In genomic region chr1:229374485-229374884, GRCh38 we compare ENCODE assay signal across 35 cellular contexts. TPM values are rescaled to one million over a fixed set of nuclear protein-coding genes. Genes with fewer than 3 reads are reported as not detected.
"Had no signal": no experiment of that assay in that cellular context is flagged by ENCODE, and none has a peak within 500 bp of the region (broad histone marks: within the 10 kb centered on the region; RNA-seq: fewer than 3 reads in every experiment).

No MANE protein-coding gene starts in this region.

- H3K4me3 ChIP-seq: adrenal gland, body of pancreas, esophagus muscularis mucosa, gastrocnemius medialis, heart left ventricle had no signal

- H3K9me3 ChIP-seq: adrenal gland, body of pancreas, esophagus muscularis mucosa, gastrocnemius medialis, heart left ventricle had no signal

- H3K4me1 ChIP-seq: adrenal gland, body of pancreas, esophagus muscularis mucosa had no signal

- H3K36me3 ChIP-seq: adrenal gland, esophagus muscularis mucosa, gastrocnemius medialis, heart left ventricle, WERI-Rb-1 had no signal

- H3K27me3 ChIP-seq: adrenal gland, body of pancreas, foreskin keratinocyte, gastrocnemius medialis, heart left ventricle had no signal

- H3K4me3 Mint-ChIP-seq: activated B cell treated with CpG ODN at 0.5 μM for 24 hours; activated CD4-positive, alpha-beta memory T cell treated with anti-CD3 and anti-CD28 coated beads for 36 hours; activated CD4-positive, alpha-beta T cell treated with anti-CD3 and anti-CD28 coated beads, Interleukin-2, amount 10 ng/mL, durations not matched to agents 24 days and 14 days; activated CD8-positive, alpha-beta memory T cell treated with anti-CD3 and anti-CD28 coated beads, Interleukin-2, amount 10 ng/mL, durations not matched to agents 7 days and 5 days; activated CD8-positive, alpha-beta T cell treated with anti-CD3 and anti-CD28 coated beads, Interleukin-2, amount 10 ng/mL, durations not matched to agents 7 days and 5 days; activated naive CD4-positive, alpha-beta T cell treated with anti-CD3 and anti-CD28 coated beads, Interleukin-2, amount 50 U/mL, for 24 hours; activated naive CD8-positive, alpha-beta T cell treated with anti-CD3 and anti-CD28 coated beads for 36 hours; activated naive CD8-positive, alpha-beta T cell treated with anti-CD3 and anti-CD28 coated beads, Interleukin-2, amount 50 U/mL, for 24 hours; activated T-cell treated with anti-CD3 and anti-CD28 coated beads, Interleukin-2, amount 50 U/mL, for 24 hours; activated T-cell treated with anti-CD3 and anti-CD28 coated beads, Interleukin-2, amount 50 U/mL, for 72 hours; effector memory CD8-positive, alpha-beta T cell; T-helper 17 cell; T-helper 2 cell treated with Interferon-gamma antibody and Interleukin-4, amounts not matched to agents 5 μg/mL and 100 μg/mL, for 36 hours had no signal

- ATAC-seq: activated CD4-positive, CD25-positive, alpha-beta regulatory T cell treated with anti-CD3 and anti-CD28 coated beads, Interleukin-2, amount 50 U/mL, for 24 hours; activated CD8-positive, alpha-beta memory T cell treated with anti-CD3 and anti-CD28 coated beads, Interleukin-2, amount 10 ng/mL, durations not matched to agents 7 days and 5 days; activated CD8-positive, alpha-beta T cell treated with anti-CD3 and anti-CD28 coated beads, Interleukin-2, amount 10 ng/mL, durations not matched to agents 7 days and 5 days; activated naive CD8-positive, alpha-beta T cell treated with anti-CD3 and anti-CD28 coated beads, Interleukin-2, amount 50 U/mL, for 24 hours; activated T-cell treated with anti-CD3 and anti-CD28 coated beads, Interleukin-2, amount 50 U/mL, for 72 hours; body of pancreas; effector memory CD8-positive, alpha-beta T cell; foreskin keratinocyte; gastrocnemius medialis; heart left ventricle; T-helper 17 cell had no signal

- H3K36me3 Mint-ChIP-seq: activated CD4-positive, alpha-beta memory T cell treated with anti-CD3 and anti-CD28 coated beads for 36 hours; activated CD8-positive, alpha-beta memory T cell treated with anti-CD3 and anti-CD28 coated beads, Interleukin-2, amount 10 ng/mL, durations not matched to agents 7 days and 5 days; activated naive CD4-positive, alpha-beta T cell treated with anti-CD3 and anti-CD28 coated beads, Interleukin-2, amount 50 U/mL, for 24 hours; activated naive CD8-positive, alpha-beta T cell treated with anti-CD3 and anti-CD28 coated beads for 36 hours had no signal

- DNase-seq: activated B cell treated with CpG ODN at 0.5 μM for 24 hours; activated CD4-positive, alpha-beta memory T cell treated with anti-CD3 and anti-CD28 coated beads for 36 hours; activated CD4-positive, alpha-beta T cell treated with anti-CD3 and anti-CD28 coated beads, Interleukin-2, amount 10 ng/mL, durations not matched to agents 24 days and 14 days; activated CD8-positive, alpha-beta memory T cell treated with anti-CD3 and anti-CD28 coated beads, Interleukin-2, amount 10 ng/mL, durations not matched to agents 7 days and 5 days; activated CD8-positive, alpha-beta memory T cell treated with anti-CD3 and anti-CD28 coated beads, Interleukin-2, amount 50 U/mL, for 4 hours; activated CD8-positive, alpha-beta T cell treated with anti-CD3 and anti-CD28 coated beads, Interleukin-2, amount 10 ng/mL, durations not matched to agents 7 days and 5 days; activated gamma-delta T cell; activated naive CD4-positive, alpha-beta T cell; activated naive CD8-positive, alpha-beta T cell treated with anti-CD3 and anti-CD28 coated beads for 36 hours; activated naive CD8-positive, alpha-beta T cell treated with anti-CD3 and anti-CD28 coated beads, Interleukin-2, amount 50 U/mL, for 24 hours; activated T-cell treated with anti-CD3 and anti-CD28 coated beads, Interleukin-2, amount 50 U/mL, for 24 hours; activated T-cell treated with anti-CD3 and anti-CD28 coated beads, Interleukin-2, amount 50 U/mL, for 72 hours; adrenal gland; amygdala; aorta; body of pancreas; caudate nucleus; cortex of kidney; dermis blood vessel endothelial cell; effector CD4-positive, alpha-beta T cell; effector memory CD8-positive, alpha-beta T cell; erythroblast; foreskin keratinocyte; gastrocnemius medialis; glutamatergic neuron; heart left ventricle; T-helper 1 cell; T-helper 17 cell; T1000; WERI-Rb-1 had no signal

- H3K27ac ChIP-seq: adrenal gland, body of pancreas, esophagus muscularis mucosa, foreskin keratinocyte, gastrocnemius medialis, heart left ventricle, WERI-Rb-1 had no signal

- H3K9me3 Mint-ChIP-seq: activated B cell treated with CpG ODN at 0.5 μM for 24 hours; activated CD4-positive, alpha-beta memory T cell treated with anti-CD3 and anti-CD28 coated beads for 36 hours; activated CD4-positive, alpha-beta T cell treated with anti-CD3 and anti-CD28 coated beads, Interleukin-2, amount 10 ng/mL, durations not matched to agents 24 days and 14 days; activated naive CD4-positive, alpha-beta T cell treated with anti-CD3 and anti-CD28 coated beads, Interleukin-2, amount 50 U/mL, for 24 hours; activated naive CD8-positive, alpha-beta T cell treated with anti-CD3 and anti-CD28 coated beads for 36 hours; activated naive CD8-positive, alpha-beta T cell treated with anti-CD3 and anti-CD28 coated beads, Interleukin-2, amount 50 U/mL, for 24 hours; activated T-cell treated with anti-CD3 and anti-CD28 coated beads, Interleukin-2, amount 50 U/mL, for 24 hours; activated T-cell treated with anti-CD3 and anti-CD28 coated beads, Interleukin-2, amount 50 U/mL, for 72 hours; effector memory CD8-positive, alpha-beta T cell; T-helper 2 cell treated with Interferon-gamma antibody and Interleukin-4, amounts not matched to agents 5 μg/mL and 100 μg/mL, for 36 hours had no signal

- H3K27ac Mint-ChIP-seq: activated B cell treated with CpG ODN at 0.5 μM for 24 hours; activated CD4-positive, alpha-beta memory T cell treated with anti-CD3 and anti-CD28 coated beads for 36 hours; activated CD4-positive, alpha-beta T cell treated with anti-CD3 and anti-CD28 coated beads, Interleukin-2, amount 10 ng/mL, durations not matched to agents 24 days and 14 days; activated CD8-positive, alpha-beta memory T cell treated with anti-CD3 and anti-CD28 coated beads, Interleukin-2, amount 10 ng/mL, durations not matched to agents 7 days and 5 days; activated CD8-positive, alpha-beta T cell treated with anti-CD3 and anti-CD28 coated beads, Interleukin-2, amount 10 ng/mL, durations not matched to agents 7 days and 5 days; activated naive CD4-positive, alpha-beta T cell treated with anti-CD3 and anti-CD28 coated beads, Interleukin-2, amount 50 U/mL, for 24 hours; activated naive CD8-positive, alpha-beta T cell treated with anti-CD3 and anti-CD28 coated beads for 36 hours; activated naive CD8-positive, alpha-beta T cell treated with anti-CD3 and anti-CD28 coated beads, Interleukin-2, amount 50 U/mL, for 24 hours; activated T-cell treated with anti-CD3 and anti-CD28 coated beads, Interleukin-2, amount 50 U/mL, for 24 hours; activated T-cell treated with anti-CD3 and anti-CD28 coated beads, Interleukin-2, amount 50 U/mL, for 72 hours; effector memory CD8-positive, alpha-beta T cell; T-helper 17 cell; T-helper 2 cell treated with Interferon-gamma antibody and Interleukin-4, amounts not matched to agents 5 μg/mL and 100 μg/mL, for 36 hours had no signal

- H3K4me1 Mint-ChIP-seq: activated CD4-positive, alpha-beta T cell treated with anti-CD3 and anti-CD28 coated beads, Interleukin-2, amount 10 ng/mL, durations not matched to agents 24 days and 14 days; activated CD8-positive, alpha-beta memory T cell treated with anti-CD3 and anti-CD28 coated beads, Interleukin-2, amount 10 ng/mL, durations not matched to agents 7 days and 5 days; activated naive CD4-positive, alpha-beta T cell treated with anti-CD3 and anti-CD28 coated beads, Interleukin-2, amount 50 U/mL, for 24 hours; activated naive CD8-positive, alpha-beta T cell treated with anti-CD3 and anti-CD28 coated beads, Interleukin-2, amount 50 U/mL, for 24 hours had no signal

RNA-seq across cellular contexts. Expression of gene ACTA1, which starts 59.4 kb away (rescaled TPM):
- total RNA-seq: activated CD4-positive, alpha-beta memory T cell treated with anti-CD3 and anti-CD28 coated beads for 36 hours; activated CD4-positive, alpha-beta T cell treated with anti-CD3 and anti-CD28 coated beads, Interleukin-2, amount 10 ng/mL, durations not matched to agents 24 days and 14 days; activated CD8-positive, alpha-beta memory T cell treated with anti-CD3 and anti-CD28 coated beads for 36 hours; activated CD8-positive, alpha-beta memory T cell treated with anti-CD3 and anti-CD28 coated beads, Interleukin-2, amount 10 ng/mL, durations not matched to agents 7 days and 5 days; activated CD8-positive, alpha-beta T cell treated with anti-CD3 and anti-CD28 coated beads, Interleukin-2, amount 10 ng/mL, durations not matched to agents 7 days and 5 days; activated naive CD8-positive, alpha-beta T cell treated with anti-CD3 and anti-CD28 coated beads for 36 hours; activated T-cell treated with anti-CD3 and anti-CD28 coated beads, Interleukin-2, amount 50 U/mL, for 72 hours; foreskin keratinocyte; T-helper 17 cell had no signal
- polyA plus RNA-seq: foreskin keratinocyte had no signal
